26 cellular contexts compared by ENCODE assay signal in genomic region chr5:135709103-135709660, GRCh38.
"Had no signal": no experiment of that assay in that cellular context is flagged by ENCODE, and none has a peak within 500 bp of the region (broad histone marks: within the 10 kb centered on the region; RNA-seq: fewer than 3 reads in every experiment).

No MANE protein-coding gene starts in this region.

- H3K4me3 ChIP-seq: ascending aorta, cardiac muscle cell, MG63, SJCRH30 had no signal

- DNase-seq: activated CD4-positive, alpha-beta T cell treated with anti-CD3 and anti-CD28 coated beads for 4 hours; activated CD8-positive, alpha-beta memory T cell treated with anti-CD3 and anti-CD28 coated beads, Interleukin-2, amount 50 U/mL, for 48 hours; activated CD8-positive, alpha-beta T cell treated with anti-CD3 and anti-CD28 coated beads for 36 hours; activated naive CD4-positive, alpha-beta T cell; activated T-cell treated with anti-CD3 and anti-CD28 coated beads, Interleukin-2, amount 50 U/mL, for 1 hour; brain microvascular endothelial cell; MG63; NCI-H1092 treated with DMSO at 0.1 percent for 48 hours; NCI-H1417 treated with DMSO at 0.1 percent for 48 hours; NCI-H1694; NCI-H2029; NCI-H2107; NCI-H2171 treated with DMSO at 0.1 percent for 48 hours; NCI-H226; NCI-H526; NCI-H82; RPMI8226; SK-N-SH; SW 1271 had no signal

- ATAC-seq: activated CD4-positive, CD25-positive, alpha-beta regulatory T cell treated with anti-CD3 and anti-CD28 coated beads, Interleukin-2, amount 50 U/mL, for 24 hours; activated CD8-positive, alpha-beta T cell treated with anti-CD3 and anti-CD28 coated beads for 36 hours; Panc1; Right ventricle myocardium inferior had no signal

- H3K4me2 ChIP-seq: KMS-11, SK-N-SH had no signal

- H3K4me1 ChIP-seq: ascending aorta had no signal

- H3K9ac ChIP-seq: KMS-11, SK-N-SH had no signal

- H3K27me3 ChIP-seq: ascending aorta, cardiac muscle cell, SJCRH30 had no signal

- H3K36me3 ChIP-seq: ascending aorta, brain microvascular endothelial cell, cardiac muscle cell, MG63, SJCRH30 had no signal

- H3K9me3 ChIP-seq: ascending aorta, MG63, SJCRH30, SK-N-SH had no signal

- H3K9me2 ChIP-seq: SK-N-SH had no signal

- H3K27ac ChIP-seq: ascending aorta, brain microvascular endothelial cell, cardiac muscle cell, KMS-11 had no signal
